Comparison of ENCODE assay signal across 1 cellular context in the genomic region with DNA sequence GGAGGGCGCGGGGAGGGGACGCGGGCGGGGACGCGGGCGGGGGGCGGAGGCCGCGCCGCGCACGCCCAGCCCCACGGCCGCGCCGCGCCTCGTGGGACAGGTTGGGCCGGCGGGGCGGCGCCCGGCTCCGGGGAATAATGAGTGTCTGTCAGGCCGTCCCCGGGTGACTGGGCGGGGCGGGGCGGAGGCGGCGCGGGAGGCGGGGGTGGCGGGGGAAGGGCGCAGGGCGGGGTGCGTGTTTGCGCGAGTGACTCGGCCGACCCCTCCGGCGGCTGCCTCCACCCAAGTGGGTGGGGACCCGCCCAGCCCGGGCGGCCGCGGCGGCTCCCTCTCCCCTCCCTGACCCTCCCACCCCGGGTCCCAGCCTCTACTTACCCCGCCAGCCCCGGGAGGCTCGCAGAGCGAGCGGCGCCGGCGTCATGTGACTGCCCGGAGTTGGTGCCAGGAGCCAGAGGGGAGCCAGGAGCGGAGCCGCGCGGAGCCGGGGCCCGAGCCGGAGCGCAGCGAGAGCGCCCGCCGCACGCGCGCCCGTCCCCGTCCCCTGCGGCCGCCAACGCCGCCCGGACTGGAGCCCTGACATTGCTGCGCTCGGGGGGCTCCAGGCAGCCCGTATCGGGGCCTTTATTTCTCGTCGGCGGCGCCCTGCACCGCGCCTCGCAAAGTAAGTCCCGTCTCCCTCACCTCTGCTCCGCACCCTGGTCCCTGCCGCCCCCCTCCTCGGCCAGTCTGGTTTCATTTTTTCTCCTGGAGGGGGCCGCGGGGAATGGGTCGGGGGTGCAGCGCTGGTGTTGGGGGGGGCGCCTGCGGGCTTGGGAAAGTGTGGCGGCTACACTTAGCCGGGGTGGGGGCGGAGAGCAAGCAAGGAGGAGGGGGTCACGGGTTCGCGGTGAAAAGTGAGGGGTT.
TF ChIP-seq lines count a peak whose summit lies in the region.

Gene KLF3 (plus strand): TSS at position 399 of the 903 bp plus-strand sequence. CDS start 16,427 bp downstream, outside the sequence.

TF ChIP-seq in K562, 482 proteins besides CTCF, POLR2A, EP300 and RAD21 (continued from another document):
- TF ChIP-seq RBFOX2 (IDR thresholded peaks at IDR 0.05; ENCODE audit: low read depth, low read length), result peak; percentile 83
- 0 out of 2 replicates have a peak, but pooled peaks have one; percentile 61 for TF ChIP-seq BRD4 (IDR thresholded peaks at IDR 0.05)
- TF ChIP-seq NFRKB (IDR thresholded peaks at IDR 0.05; ENCODE audit: low read depth), result 0 out of 2 replicates have a peak, but pooled peaks have one; percentile 34
- TF ChIP-seq EGR1 (conservative IDR thresholded peaks at IDR 0.05), result peak; percentile 74
- no peak for TF ChIP-seq ZBTB43 (CRISPR knock-in tag; IDR thresholded peaks at IDR 0.05)
- TF ChIP-seq THAP12 (CRISPR knock-in tag; IDR thresholded peaks at IDR 0.05), result peak; percentile 80; the same call in 1 of the 2 replicates
- TF ChIP-seq MEF2A (IDR thresholded peaks at IDR 0.05; ENCODE audit: control insufficient read depth, low read depth, low read length), result no peak
- no peak for TF ChIP-seq ELF4 (CRISPR knock-in tag; IDR thresholded peaks at IDR 0.05)
- peak; percentile 23; the same call in 1 of the 2 replicates for TF ChIP-seq REST (CRISPR knock-in tag; IDR thresholded peaks at IDR 0.05; ENCODE audit: low read depth)
- TF ChIP-seq ZNF830 (CRISPR knock-in tag; IDR thresholded peaks at IDR 0.05), result no peak
- TF ChIP-seq RBBP5 (IDR thresholded peaks at IDR 0.05; ENCODE audit: borderline replicate concordance, insufficient read depth, low read length, poor library complexity, severe bottlenecking), result peak; percentile 31
- TF ChIP-seq, protein P1, sequence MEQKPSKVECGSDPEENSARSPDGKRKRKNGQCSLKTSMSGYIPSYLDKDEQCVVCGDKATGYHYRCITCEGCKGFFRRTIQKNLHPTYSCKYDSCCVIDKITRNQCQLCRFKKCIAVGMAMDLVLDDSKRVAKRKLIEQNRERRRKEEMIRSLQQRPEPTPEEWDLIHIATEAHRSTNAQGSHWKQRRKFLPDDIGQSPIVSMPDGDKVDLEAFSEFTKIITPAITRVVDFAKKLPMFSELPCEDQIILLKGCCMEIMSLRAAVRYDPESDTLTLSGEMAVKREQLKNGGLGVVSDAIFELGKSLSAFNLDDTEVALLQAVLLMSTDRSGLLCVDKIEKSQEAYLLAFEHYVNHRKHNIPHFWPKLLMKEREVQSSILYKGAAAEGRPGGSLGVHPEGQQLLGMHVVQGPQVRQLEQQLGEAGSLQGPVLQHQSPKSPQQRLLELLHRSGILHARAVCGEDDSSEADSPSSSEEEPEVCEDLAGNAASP (IDR thresholded peaks at IDR 0.05), result no peak
- 0 out of 2 replicates have a peak, but pooled peaks have one; percentile 8 for TF ChIP-seq CBX1 (IDR thresholded peaks at IDR 0.05; ENCODE audit: low read depth)
- no peak for TF ChIP-seq SP1 (CRISPR knock-in tag; IDR thresholded peaks at IDR 0.05)
- no peak for TF ChIP-seq HMGN3 (IDR thresholded peaks at IDR 0.05; ENCODE audit: borderline replicate concordance, extremely low read depth, insufficient read length, low read depth, low read length)
- peak; percentile 91 for TF ChIP-seq SAFB (IDR thresholded peaks at IDR 0.05; ENCODE audit: borderline replicate concordance, low read depth, low read length)
- TF ChIP-seq MECOM (CRISPR knock-in tag; IDR thresholded peaks at IDR 0.05), result no peak
- no peak for TF ChIP-seq SFPQ (IDR thresholded peaks at IDR 0.05; ENCODE audit: low read depth, low read length)
- TF ChIP-seq ZNF280A (IDR thresholded peaks at IDR 0.05; ENCODE audit: low read depth, partially characterized antibody), result no peak
- no peak for TF ChIP-seq HDAC6 (IDR thresholded peaks at IDR 0.05; ENCODE audit: low read depth, low read length)
- peak; percentile 20; the same call in 1 of the 2 replicates for TF ChIP-seq SUPT5H (IDR thresholded peaks at IDR 0.05)
- TF ChIP-seq TCF7 (IDR thresholded peaks at IDR 0.05; ENCODE audit: borderline replicate concordance), result no peak
- TF ChIP-seq RNF2 (IDR thresholded peaks at IDR 0.05), result no peak
- TF ChIP-seq GABPB1 (CRISPR knock-in tag; IDR thresholded peaks at IDR 0.05), result no peak; the same call in 1 of the 2 replicates
- peak; percentile 35; the same call in 1 of the 2 replicates for TF ChIP-seq TFAP4 (CRISPR knock-in tag; IDR thresholded peaks at IDR 0.05; ENCODE audit: borderline replicate concordance)
- no peak for TF ChIP-seq HDAC1 (IDR thresholded peaks at IDR 0.05)
- no peak for TF ChIP-seq CCAR2 (IDR thresholded peaks at IDR 0.05; ENCODE audit: low read depth, low read length)
- TF ChIP-seq ZNF77 (CRISPR knock-in tag; IDR thresholded peaks at IDR 0.05), result no peak
- TF ChIP-seq, protein P2, sequence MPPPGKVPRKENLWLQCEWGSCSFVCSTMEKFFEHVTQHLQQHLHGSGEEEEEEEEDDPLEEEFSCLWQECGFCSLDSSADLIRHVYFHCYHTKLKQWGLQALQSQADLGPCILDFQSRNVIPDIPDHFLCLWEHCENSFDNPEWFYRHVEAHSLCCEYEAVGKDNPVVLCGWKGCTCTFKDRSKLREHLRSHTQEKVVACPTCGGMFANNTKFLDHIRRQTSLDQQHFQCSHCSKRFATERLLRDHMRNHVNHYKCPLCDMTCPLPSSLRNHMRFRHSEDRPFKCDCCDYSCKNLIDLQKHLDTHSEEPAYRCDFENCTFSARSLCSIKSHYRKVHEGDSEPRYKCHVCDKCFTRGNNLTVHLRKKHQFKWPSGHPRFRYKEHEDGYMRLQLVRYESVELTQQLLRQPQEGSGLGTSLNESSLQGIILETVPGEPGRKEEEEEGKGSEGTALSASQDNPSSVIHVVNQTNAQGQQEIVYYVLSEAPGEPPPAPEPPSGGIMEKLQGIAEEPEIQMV (tag; conservative IDR thresholded peaks at IDR 0.05; ENCODE audit: low read depth), result no peak
- TF ChIP-seq FIP1L1 (IDR thresholded peaks at IDR 0.05; ENCODE audit: low read depth, low read length, poor library complexity, severe bottlenecking), result peak; percentile 30
- TF ChIP-seq TCF3 (CRISPR knock-in tag; IDR thresholded peaks at IDR 0.05), result no peak
- TF ChIP-seq, protein P3, sequence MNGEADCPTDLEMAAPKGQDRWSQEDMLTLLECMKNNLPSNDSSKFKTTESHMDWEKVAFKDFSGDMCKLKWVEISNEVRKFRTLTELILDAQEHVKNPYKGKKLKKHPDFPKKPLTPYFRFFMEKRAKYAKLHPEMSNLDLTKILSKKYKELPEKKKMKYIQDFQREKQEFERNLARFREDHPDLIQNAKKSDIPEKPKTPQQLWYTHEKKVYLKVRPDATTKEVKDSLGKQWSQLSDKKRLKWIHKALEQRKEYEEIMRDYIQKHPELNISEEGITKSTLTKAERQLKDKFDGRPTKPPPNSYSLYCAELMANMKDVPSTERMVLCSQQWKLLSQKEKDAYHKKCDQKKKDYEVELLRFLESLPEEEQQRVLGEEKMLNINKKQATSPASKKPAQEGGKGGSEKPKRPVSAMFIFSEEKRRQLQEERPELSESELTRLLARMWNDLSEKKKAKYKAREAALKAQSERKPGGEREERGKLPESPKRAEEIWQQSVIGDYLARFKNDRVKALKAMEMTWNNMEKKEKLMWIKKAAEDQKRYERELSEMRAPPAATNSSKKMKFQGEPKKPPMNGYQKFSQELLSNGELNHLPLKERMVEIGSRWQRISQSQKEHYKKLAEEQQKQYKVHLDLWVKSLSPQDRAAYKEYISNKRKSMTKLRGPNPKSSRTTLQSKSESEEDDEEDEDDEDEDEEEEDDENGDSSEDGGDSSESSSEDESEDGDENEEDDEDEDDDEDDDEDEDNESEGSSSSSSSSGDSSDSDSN (IDR thresholded peaks at IDR 0.05; ENCODE audit: borderline replicate concordance in 1 of 2, low read depth in 2 of 2, low read length in 2 of 2), result peak in 1 of 2 experiments; percentile 18; a peak in 3 of 4 replicates
- TF ChIP-seq, protein P4, sequence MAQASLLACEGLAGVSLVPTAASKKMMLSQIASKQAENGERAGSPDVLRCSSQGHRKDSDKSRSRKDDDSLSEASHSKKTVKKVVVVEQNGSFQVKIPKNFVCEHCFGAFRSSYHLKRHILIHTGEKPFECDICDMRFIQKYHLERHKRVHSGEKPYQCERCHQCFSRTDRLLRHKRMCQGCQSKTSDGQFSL (CRISPR knock-in tag; IDR thresholded peaks at IDR 0.05), result peak; percentile 90; the same call in 1 of the 2 replicates
- TF ChIP-seq, protein P4 (tag; IDR thresholded peaks at IDR 0.05), result no peak
- TF ChIP-seq ZNF444 (CRISPR knock-in tag; IDR thresholded peaks at IDR 0.05), result no peak
